In genomic region chr2:231785413-231785812, GRCh38 we compare ENCODE assay signal across 10 cellular contexts. TPM values are rescaled to one million over a fixed set of nuclear protein-coding genes. Genes with fewer than 3 reads are reported as not detected.
DNase-seq lines count a peak whose midpoint lies in the region; ATAC-seq and TF ChIP-seq lines count a peak whose summit lies in the region.
"Had no signal": no experiment of that assay in that cellular context is flagged by ENCODE, and none has a peak within 500 bp of the region (broad histone marks: within the 10 kb centered on the region; RNA-seq: fewer than 3 reads in every experiment).

No MANE protein-coding gene starts in this region.

- H3K4me3 Mint-ChIP-seq in activated CD4-positive, alpha-beta T cell treated with anti-CD3 and anti-CD28 coated beads, Interleukin-2, amount 10 ng/mL, durations not matched to agents 24 days and 14 days: peak overlapping the region; percentile 94

- no peaks in the 10 kb centered on the region for H3K27me3 Mint-ChIP-seq in activated CD4-positive, alpha-beta T cell treated with anti-CD3 and anti-CD28 coated beads, Interleukin-2, amount 10 ng/mL, durations not matched to agents 24 days and 14 days

- peaks cover 17% of the 10 kb centered on the region for H3K36me3 ChIP-seq in SK-N-MC (ENCODE audit: insufficient read depth, low read length)
- H3K36me3 ChIP-seq in spleen: peaks cover 0 to 23% (median 18%) of the 10 kb centered on the region in 6 donors
- H3K36me3 ChIP-seq: pancreas had no signal

- TF ChIP-seq CTCF in fibroblast of the aortic adventitia (IDR thresholded peaks at IDR 0.05; ENCODE audit: insufficient read depth, low read length) (no peak), spleen (IDR thresholded peaks at IDR 0.05 in 8 of 11, conservative IDR thresholded peaks at IDR 0.05 in 3 of 11) (no peak)

- H3K36me3 Mint-ChIP-seq in activated CD4-positive, alpha-beta T cell treated with anti-CD3 and anti-CD28 coated beads, Interleukin-2, amount 10 ng/mL, durations not matched to agents 24 days and 14 days (ENCODE audit: low read depth): peaks cover 18% of the 10 kb centered on the region

- no peaks in the 10 kb centered on the region for H3K9me3 Mint-ChIP-seq in activated CD4-positive, alpha-beta T cell treated with anti-CD3 and anti-CD28 coated beads, Interleukin-2, amount 10 ng/mL, durations not matched to agents 24 days and 14 days

- TF ChIP-seq POLR2A in spleen (IDR thresholded peaks at IDR 0.05): no peak

- 73 to 80% (median 77%) methylated on average over 2 of the region's 2 CpGs for WGBS in spleen, 5 donors

- H3K27ac ChIP-seq in SK-N-MC: peak overlapping the region; percentile 61
- H3K27ac ChIP-seq in spleen: peak overlapping the region in 6 of 8 donors; percentile 60 to 87 (median 80)
- H3K27ac ChIP-seq: foreskin keratinocyte had no signal

- H3K4me1 ChIP-seq in spleen: peaks cover 41 to 84% (median 72%) of the 10 kb centered on the region in 6 donors

- ATAC-seq in GM18517 (IDR thresholded peaks at IDR 0.05; ENCODE audit: unreplicated experiment) (no peak), GM19035 (IDR thresholded peaks at IDR 0.05; ENCODE audit: unreplicated experiment) (no peak)

- peak overlapping the region; percentile 94 for H3K4me3 ChIP-seq in SK-N-MC
- H3K4me3 ChIP-seq in fibroblast of the aortic adventitia (ENCODE audit: low read depth, low read length): peak overlapping the region; percentile 99
- H3K4me3 ChIP-seq in spleen: peak overlapping the region in 2 of 8 donors; percentile 98 to 100

- DNase-seq in activated CD4-positive, alpha-beta T cell treated with anti-CD3 and anti-CD28 coated beads, Interleukin-2, amount 10 ng/mL, durations not matched to agents 24 days and 14 days: no peak
- DNase-seq in activated CD4-positive, alpha-beta T cell treated with anti-CD3 and anti-CD28 coated beads, Interleukin-2, amount 50 U/mL, for 4 hours: no peak
- no peak for DNase-seq in SK-N-MC (ENCODE audit: low read depth, low spot score)
- DNase-seq in fibroblast of the aortic adventitia (ENCODE audit: low read depth): no peak
- no peak for DNase-seq in spleen
- no peak for DNase-seq in putamen (ENCODE audit: low spot score)
- DNase-seq: foreskin keratinocyte had no signal

- intact Hi-C loops in activated CD4-positive, alpha-beta T cell treated with anti-CD3 and anti-CD28 coated beads, Interleukin-2, amount 10 ng/mL, durations not matched to agents 24 days and 14 days (cut with micrococcal nuclease): loop anchor here (10.0 kb wide), 2 partner anchors 321 to 731 kb away; partner anchors contain the start of genes NCL and PSMD1
- intact Hi-C loops in spleen (cut with DNase I; ENCODE audit: low total_unique reads): no loop called here

- H3K9ac ChIP-seq in SK-N-MC (ENCODE audit: insufficient read length): peak overlapping the region; percentile 82

- H3K4me1 Mint-ChIP-seq in activated CD4-positive, alpha-beta T cell treated with anti-CD3 and anti-CD28 coated beads, Interleukin-2, amount 10 ng/mL, durations not matched to agents 24 days and 14 days: peaks cover 61% of the 10 kb centered on the region

- no peaks in the 10 kb centered on the region for H3K27me3 ChIP-seq in spleen (replicated peaks in 1 of 7)
- H3K27me3 ChIP-seq: foreskin keratinocyte, pancreas had no signal

- H3K27ac Mint-ChIP-seq in activated CD4-positive, alpha-beta T cell treated with anti-CD3 and anti-CD28 coated beads, Interleukin-2, amount 10 ng/mL, durations not matched to agents 24 days and 14 days: peak overlapping the region; percentile 87

- H3K9me3 ChIP-seq in SK-N-MC (ENCODE audit: low read depth, low read length): no peaks in the 10 kb centered on the region
- H3K9me3 ChIP-seq in spleen: no peaks in the 10 kb centered on the region
- H3K9me3 ChIP-seq: pancreas had no signal

RNA-seq across cellular contexts. Expression of gene COPS7B, which starts 0.8 kb away (rescaled TPM):
- 66.7 and 67.6 TPM in 2 replicates for total RNA-seq in activated CD4-positive, alpha-beta T cell treated with anti-CD3 and anti-CD28 coated beads, Interleukin-2, amount 10 ng/mL, durations not matched to agents 24 days and 14 days
- total RNA-seq in fibroblast of the aortic adventitia (ENCODE audit: low replicate concordance) (15.4 and 22.2 TPM in 2 replicates), spleen (10 to 100 TPM; 26.7 to 55.1 (median 38.8) TPM)
- 10 to 100 TPM; 18.2 to 27.2 (median 21.9) TPM for polyA plus RNA-seq in spleen

RNA-seq across cellular contexts. Expression of gene PDE6D, which starts 4.3 kb away (rescaled TPM):
- 33.4 and 36.0 TPM in 2 replicates for total RNA-seq in activated CD4-positive, alpha-beta T cell treated with anti-CD3 and anti-CD28 coated beads, Interleukin-2, amount 10 ng/mL, durations not matched to agents 24 days and 14 days
- 14.1 and 30.6 TPM in 2 replicates for total RNA-seq in fibroblast of the aortic adventitia (ENCODE audit: low replicate concordance)
- 10 to 100 TPM; 22.2 to 45.0 (median 28.3) TPM for total RNA-seq in spleen
- polyA plus RNA-seq in spleen: 10 to 100 TPM; 20.5 to 35.1 (median 33.8) TPM
